In the genomic region with DNA sequence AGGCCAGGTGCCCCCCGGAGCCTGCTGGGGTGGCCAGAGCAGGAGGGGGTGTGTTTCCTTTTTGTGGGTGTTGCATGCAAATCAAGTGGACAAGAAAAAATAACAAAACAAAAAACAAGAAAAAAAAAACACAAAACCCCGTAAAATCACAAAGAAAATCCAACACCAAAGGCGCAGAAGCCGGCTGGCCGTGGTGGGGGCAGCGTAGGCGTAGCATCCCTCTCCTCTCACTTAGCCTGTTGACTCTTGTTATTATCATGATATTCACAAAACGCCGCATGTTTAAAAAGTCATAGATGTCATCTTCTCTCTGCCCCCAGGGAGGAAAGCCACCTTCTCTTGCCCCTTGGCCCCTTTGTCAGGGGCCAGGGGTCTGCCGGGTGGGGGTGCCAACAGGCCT, we compare ENCODE assay signal across 18 cellular contexts. TPM values are rescaled to one million over a fixed set of nuclear protein-coding genes. Genes with fewer than 3 reads are reported as not detected.
A peak's percentile ranks its signal among the peaks of the same experiment; 100 is the strongest.
DNase-seq lines count a peak whose midpoint lies in the region; ATAC-seq, FAIRE-seq and TF ChIP-seq lines count a peak whose summit lies in the region.
"Had no signal": no experiment of that assay in that cellular context is flagged by ENCODE, and none has a peak within 500 bp of the region (broad histone marks: within the 10 kb centered on the region; RNA-seq: fewer than 3 reads in every experiment).

No MANE protein-coding gene starts in this region.

- H3K27ac Mint-ChIP-seq in Caco-2 (ENCODE audit: unreplicated experiment), result no peak overlapping the region
- H3K27ac Mint-ChIP-seq: CD14-positive monocyte; CD8-positive, alpha-beta memory T cell; HFFc6 had no signal

- peaks cover 37% of the 10 kb centered on the region for H3K36me3 Mint-ChIP-seq in Caco-2 (ENCODE audit: insufficient read depth, unreplicated experiment)

- WGBS in GM12878 (ENCODE audit: insufficient coverage, insufficient replicate concordance, low lambda C conversion rate, missing lambda C conversion rate), result 39% methylated on average over 10 of the region's 10 CpGs

- H3K4me1 ChIP-seq in Caco-2 (peaks cover 2% of the 10 kb centered on the region), GM12878 (ENCODE audit: control insufficient read depth, insufficient read depth, low read length) (no peaks in the 10 kb centered on the region)
- H3K4me1 ChIP-seq: BE2C had no signal

- no peak for TF ChIP-seq CTCF in 22Rv1 (IDR thresholded peaks at IDR 0.05)
- no peak for TF ChIP-seq CTCF in Caco-2 (IDR thresholded peaks at IDR 0.05; ENCODE audit: insufficient read depth in 1 of 2, low read depth in 1 of 2, low read length in 1 of 2, severe bottlenecking in 1 of 2, unreplicated experiment in 1 of 2)
- no peak for TF ChIP-seq CTCF in GM12878 (IDR thresholded peaks at IDR 0.05 in 2 of 3, conservative IDR thresholded peaks at IDR 0.05 in 1 of 3; ENCODE audit: control insufficient read depth in 2 of 3, extremely low read depth in 1 of 3, insufficient read depth in 1 of 3, low read depth in 3 of 3, low read length in 3 of 3)
- no peak for TF ChIP-seq CTCF in coronary artery (IDR thresholded peaks at IDR 0.05)

- POLR2A ChIA-PET in Caco-2 (lab: Charles Lee), result no interaction called here
- POLR2A ChIA-PET in GM12878 (lab: Charles Lee), result no interaction called here

- BruUV-seq in Caco-2 (replicated peaks; lab: Mats Ljungman, UMichigan) (TSS peak; percentile 38), GM12878 (replicated peaks; lab: Mats Ljungman, UMichigan) (TSS peak; percentile 67)

- no peak overlapping the region for H3K4me3 ChIP-seq in Caco-2 (ENCODE audit: low read depth, low read length)
- H3K4me3 ChIP-seq in GM12878, result no peak overlapping the region
- no peak overlapping the region for H3K4me3 ChIP-seq in coronary artery
- H3K4me3 ChIP-seq: HAP-1 had no signal

- no peaks in the 10 kb centered on the region for H3K27me3 Mint-ChIP-seq in Caco-2 (ENCODE audit: insufficient read depth, unreplicated experiment)

- H3K79me2 ChIP-seq in GM12878 (ENCODE audit: control insufficient read depth, insufficient read depth, low read length), result no peaks in the 10 kb centered on the region

- H3K27me3 ChIP-seq in Caco-2 (replicated peaks; ENCODE audit: control insufficient read depth, insufficient read depth, low read length) (no peaks in the 10 kb centered on the region), GM12878 (replicated peaks in 1 of 2; ENCODE audit: control insufficient read depth in 2 of 2, insufficient read depth in 2 of 2, low read length in 1 of 2) (peaks cover 8 to 17% of the 10 kb centered on the region in 2 experiments)

- H3K4me2 ChIP-seq in GM12878 (ENCODE audit: control insufficient read depth, insufficient read depth), result no peak overlapping the region

- no peak for TF ChIP-seq RAD21 in GM12878 (IDR thresholded peaks at IDR 0.05; ENCODE audit: insufficient read depth, low read depth, low read length)

- no peak for FAIRE-seq in GM12878 (lab: Jason Lieb, UNC)
- FAIRE-seq: A204.1, H1 had no signal

- TF ChIP-seq POLR2A in GM12878 (IDR thresholded peaks at IDR 0.05; ENCODE audit: low read depth, low read length), result no peak

- DNase-seq in Caco-2 (no peak), GM12878 (ENCODE audit: low read depth, low spot score) (no peak), coronary artery (ENCODE audit: low spot score) (no peak)
- DNase-seq: BE2C; CD8-positive, alpha-beta memory T cell; DMS53; GF-D8; HFFc6; IMR-90; KG1 had no signal

- intact Hi-C loops in Caco-2 (cut with micrococcal nuclease; ENCODE audit: unreplicated experiment) (no loop called here), GM12878 (cut with micrococcal nuclease; ENCODE audit: unreplicated experiment) (no loop called here)

- H3K4me1 Mint-ChIP-seq in Caco-2 (ENCODE audit: low read depth, unreplicated experiment), result no peaks in the 10 kb centered on the region

- H3K9me3 Mint-ChIP-seq in Caco-2 (ENCODE audit: unreplicated experiment), result no peaks in the 10 kb centered on the region
- H3K9me3 Mint-ChIP-seq: CD8-positive, alpha-beta memory T cell; HFFc6 had no signal

- H3K36me3 ChIP-seq in Caco-2 (ENCODE audit: control insufficient read depth, insufficient read depth, low read length), result no peaks in the 10 kb centered on the region
- peaks cover 0 to 14% of the 10 kb centered on the region in 2 experiments; a peak in 3 of 4 replicates for H3K36me3 ChIP-seq in GM12878 (ENCODE audit: control insufficient read depth in 2 of 2, insufficient read depth in 2 of 2, low read length in 1 of 2)

- no peak overlapping the region for H3K9ac ChIP-seq in GM12878 (ENCODE audit: control insufficient read depth, insufficient read depth, low read length)

- H4K20me1 ChIP-seq in GM12878 (ENCODE audit: control insufficient read depth, insufficient read depth), result no peaks in the 10 kb centered on the region

- in situ Hi-C loops in GM12878 (cut with MboI), result no loop called here

- SMC1A ChIA-PET in GM12878 (lab: Charles Lee; ENCODE audit: uncharacterized antibody, unreplicated experiment), result no interaction called here

- CTCF ChIA-PET in Caco-2 (lab: Charles Lee), result no interaction called here
- CTCF ChIA-PET in GM12878 (lab: Yijun Ruan, JAX), result no interaction called here

- RAD21 ChIA-PET in GM12878 (lab: Charles Lee; ENCODE audit: unreplicated experiment), result no interaction called here

- ATAC-seq in GM12878 (no peak), HG02981 (IDR thresholded peaks at IDR 0.05; ENCODE audit: unreplicated experiment) (no peak), HG02852 (IDR thresholded peaks at IDR 0.05; ENCODE audit: unreplicated experiment) (no peak)

- no peak for TF ChIP-seq EP300 in GM12878 (IDR thresholded peaks at IDR 0.05; ENCODE audit: borderline replicate concordance in 1 of 2, control insufficient read depth in 1 of 2, low read depth in 2 of 2, low read length in 2 of 2)

- H3K9me3 ChIP-seq in Caco-2, result no peaks in the 10 kb centered on the region
- H3K9me3 ChIP-seq in GM12878 (replicated peaks; ENCODE audit: control insufficient read depth, insufficient read depth, low read length), result no peaks in the 10 kb centered on the region; the same call in 2 of the 3 replicates
- H3K9me3 ChIP-seq: BE2C, HAP-1 had no signal

- peak overlapping the region; percentile 97 for H3K27ac ChIP-seq in 22Rv1
- H3K27ac ChIP-seq in GM12878 (ENCODE audit: control insufficient read depth, insufficient read depth), result no peak overlapping the region
- H3K27ac ChIP-seq in coronary artery, result no peak overlapping the region

- H2AFZ ChIP-seq in GM12878 (ENCODE audit: control insufficient read depth, low read depth, low read length), result no peak overlapping the region

- H3K4me3 Mint-ChIP-seq in Caco-2 (ENCODE audit: unreplicated experiment), result no peak overlapping the region
- H3K4me3 Mint-ChIP-seq: HFFc6 had no signal

RNA-seq across cellular contexts. Expression of a gene that starts 1.0 kb away (rescaled TPM):
- total RNA-seq in Caco-2 (2022), result 9.8 and 10.8 TPM in 2 replicates
- not detected in 2 replicates for total RNA-seq in GM12878 (2013; cell fraction: nucleolus; rRNA removed)
- total RNA-seq in GM12878 (2014; rRNA removed), result not detected in 2 replicates
- not detected in 2 replicates for total RNA-seq in GM12878 (2014; rRNA removed; fragmentation: Illumina TruSeq; extraction: Trizol)
- 0.16 and 0.23 TPM in 2 replicates for total RNA-seq in GM12878 (2021)
- polyA plus RNA-seq in GM12878 (2011; ENCODE audit: low read depth), result not detected
- not detected in 2 replicates for polyA plus RNA-seq in GM12878 (2011; rRNA removed)
- polyA plus RNA-seq in GM12878 (2011; cell fraction: cytosol; rRNA removed), result 0.15 TPM in 1 of 2 replicates, not detected in the other
- 0.09 and 0.15 TPM in 2 replicates for polyA plus RNA-seq in GM12878 (2011; cell fraction: nucleus; rRNA removed)
- polyA plus RNA-seq in GM12878 (2012), result 0.15 TPM in 1 of 2 replicates, not detected in the other
- not detected in 2 replicates for polyA plus RNA-seq in GM12878 (2014; fragmentation: Illumina TruSeq; extraction: Trizol)
- not detected for polyA plus RNA-seq in GM12878 (2014; fragmentation: Nextera tagmentation; extraction: Ambion mirVana)
- polyA plus RNA-seq in GM12878 (2014; rRNA removed), result 0.55 TPM in 1 of 2 replicates, not detected in the other
- polyA plus RNA-seq in GM12878 (2016; fragmentation: Nextera tagmentation; extraction: Ambion mirVana), result under 1 TPM in 1 of 2 experiments, not detected in 1; 0.20 TPM
- polyA minus RNA-seq in GM12878 (2011; rRNA and poly(A)+ RNA removed), result not detected in 2 replicates
- not detected in 2 replicates for polyA minus RNA-seq in GM12878 (2011; cell fraction: cytosol; rRNA and poly(A)+ RNA removed)
- polyA minus RNA-seq in GM12878 (2011; cell fraction: nucleus; rRNA and poly(A)+ RNA removed), result 1.2 TPM in 1 of 2 replicates, not detected in the other
- total RNA-seq: IMR-90 had no signal
- polyA plus RNA-seq: AG04450, CD14-positive monocyte had no signal

RNA-seq across cellular contexts. Expression of a gene that starts 6.5 kb away (rescaled TPM):
- total RNA-seq in Caco-2 (2022) (8.8 and 10.4 TPM in 2 replicates), GM12878 (2014; rRNA removed) (16.0 and 16.8 TPM in 2 replicates), GM12878 (2014; rRNA removed; fragmentation: Illumina TruSeq; extraction: Trizol) (5.1 and 7.0 TPM in 2 replicates), GM12878 (2021) (17.6 and 20.8 TPM in 2 replicates)
- total RNA-seq in GM12878 (2013; cell fraction: nucleolus; rRNA removed), result 2.5 and 3.5 TPM in 2 replicates
- 3.1 TPM for polyA plus RNA-seq in GM12878 (2011; ENCODE audit: low read depth)
- polyA plus RNA-seq in GM12878 (2011; rRNA removed) (3.6 and 9.2 TPM in 2 replicates), GM12878 (2014; fragmentation: Illumina TruSeq; extraction: Trizol) (0.86 and 5.4 TPM in 2 replicates), GM12878 (2014; fragmentation: Nextera tagmentation; extraction: Ambion mirVana) (1 to 10 TPM in 1 of 2 experiments, under 1 TPM in 1; 0.19 to 1.0 TPM), GM12878 (2014; rRNA removed) (17.7 and 18.3 TPM in 2 replicates), GM12878 (2016; fragmentation: Nextera tagmentation; extraction: Ambion mirVana) (10 to 100 TPM; 15.9 to 19.7 TPM)
- 11.9 and 19.3 TPM in 2 replicates for polyA plus RNA-seq in GM12878 (2011; cell fraction: cytosol; rRNA removed)
- 16.3 and 18.2 TPM in 2 replicates for polyA plus RNA-seq in GM12878 (2011; cell fraction: nucleus; rRNA removed)
- 14.8 and 15.4 TPM in 2 replicates for polyA plus RNA-seq in GM12878 (2012)
- 2.9 and 9.8 TPM in 2 replicates for polyA minus RNA-seq in GM12878 (2011; rRNA and poly(A)+ RNA removed)
- polyA minus RNA-seq in GM12878 (2011; cell fraction: cytosol; rRNA and poly(A)+ RNA removed), result 7.2 and 7.3 TPM in 2 replicates
- polyA minus RNA-seq in GM12878 (2011; cell fraction: nucleus; rRNA and poly(A)+ RNA removed), result 4.7 and 6.4 TPM in 2 replicates

RNA-seq across cellular contexts. Expression of a gene that starts 10.0 kb away (rescaled TPM):
- 37.4 and 42.6 TPM in 2 replicates for total RNA-seq in Caco-2 (2022)
- 19.3 and 24.7 TPM in 2 replicates for total RNA-seq in GM12878 (2013; cell fraction: nucleolus; rRNA removed)
- total RNA-seq in GM12878 (2014; rRNA removed), result 9.7 and 13.4 TPM in 2 replicates
- total RNA-seq in GM12878 (2014; rRNA removed; fragmentation: Illumina TruSeq; extraction: Trizol), result 4.8 and 5.5 TPM in 2 replicates
- 30.6 and 32.2 TPM in 2 replicates for total RNA-seq in GM12878 (2021)
- polyA plus RNA-seq in GM12878 (2011; ENCODE audit: low read depth), result 7.9 TPM
- 5.6 and 9.0 TPM in 2 replicates for polyA plus RNA-seq in GM12878 (2011; rRNA removed)
- 10.8 and 18.3 TPM in 2 replicates for polyA plus RNA-seq in GM12878 (2011; cell fraction: cytosol; rRNA removed)
- polyA plus RNA-seq in GM12878 (2011; cell fraction: nucleus; rRNA removed), result 37.2 and 41.6 TPM in 2 replicates
- polyA plus RNA-seq in GM12878 (2012), result 20.1 and 27.9 TPM in 2 replicates
- polyA plus RNA-seq in GM12878 (2014; fragmentation: Illumina TruSeq; extraction: Trizol), result 4.2 and 8.0 TPM in 2 replicates
- polyA plus RNA-seq in GM12878 (2014; fragmentation: Nextera tagmentation; extraction: Ambion mirVana), result under 1 TPM; 0.34 to 0.95 TPM
- 25.9 and 31.2 TPM in 2 replicates for polyA plus RNA-seq in GM12878 (2014; rRNA removed)
- 1 to 10 TPM; 3.5 to 4.5 TPM for polyA plus RNA-seq in GM12878 (2016; fragmentation: Nextera tagmentation; extraction: Ambion mirVana)
- polyA minus RNA-seq in GM12878 (2011; rRNA and poly(A)+ RNA removed), result 5.4 and 11.6 TPM in 2 replicates
- 6.0 and 10.7 TPM in 2 replicates for polyA minus RNA-seq in GM12878 (2011; cell fraction: cytosol; rRNA and poly(A)+ RNA removed)
- 9.4 and 11.8 TPM in 2 replicates for polyA minus RNA-seq in GM12878 (2011; cell fraction: nucleus; rRNA and poly(A)+ RNA removed)

RNA-seq across cellular contexts. Expression of a gene that starts 12.3 kb away (rescaled TPM):
- total RNA-seq in Caco-2 (2022) (7.4 and 9.1 TPM in 2 replicates), GM12878 (2014; rRNA removed) (0.11 and 0.23 TPM in 2 replicates), GM12878 (2014; rRNA removed; fragmentation: Illumina TruSeq; extraction: Trizol) (not detected in 2 replicates), GM12878 (2021) (1.0 and 1.1 TPM in 2 replicates)
- total RNA-seq in GM12878 (2013; cell fraction: nucleolus; rRNA removed), result not detected in 2 replicates
- not detected for polyA plus RNA-seq in GM12878 (2011; ENCODE audit: low read depth)
- polyA plus RNA-seq in GM12878 (2011; rRNA removed) (not detected in 2 replicates), GM12878 (2014; fragmentation: Illumina TruSeq; extraction: Trizol) (0.04 TPM in 1 of 2 replicates, not detected in the other), GM12878 (2014; fragmentation: Nextera tagmentation; extraction: Ambion mirVana) (not detected), GM12878 (2014; rRNA removed) (0.33 and 0.84 TPM in 2 replicates), GM12878 (2016; fragmentation: Nextera tagmentation; extraction: Ambion mirVana) (under 1 TPM; 0.43 to 0.57 TPM)
- 0.15 and 0.32 TPM in 2 replicates for polyA plus RNA-seq in GM12878 (2011; cell fraction: cytosol; rRNA removed)
- 0.28 and 0.69 TPM in 2 replicates for polyA plus RNA-seq in GM12878 (2011; cell fraction: nucleus; rRNA removed)
- polyA plus RNA-seq in GM12878 (2012), result 0.17 and 0.49 TPM in 2 replicates
- polyA minus RNA-seq in GM12878 (2011; rRNA and poly(A)+ RNA removed), result not detected in 2 replicates
- polyA minus RNA-seq in GM12878 (2011; cell fraction: cytosol; rRNA and poly(A)+ RNA removed), result 1.7 TPM in 1 of 2 replicates, not detected in the other
- not detected in 2 replicates for polyA minus RNA-seq in GM12878 (2011; cell fraction: nucleus; rRNA and poly(A)+ RNA removed)
- polyA plus RNA-seq: CD14-positive monocyte; CD8-positive, alpha-beta memory T cell had no signal

RNA-seq across cellular contexts. Expression of a gene that starts 25.3 kb away (rescaled TPM):
- total RNA-seq in Caco-2 (2022) (6.5 and 6.7 TPM in 2 replicates), GM12878 (2014; rRNA removed) (not detected in 2 replicates), GM12878 (2014; rRNA removed; fragmentation: Illumina TruSeq; extraction: Trizol) (not detected in 2 replicates), GM12878 (2021) (0.16 TPM in 1 of 2 replicates, not detected in the other)
- total RNA-seq in GM12878 (2013; cell fraction: nucleolus; rRNA removed), result not detected in 2 replicates
- polyA plus RNA-seq in GM12878 (2011; ENCODE audit: low read depth), result 0.05 TPM
- polyA plus RNA-seq in GM12878 (2011; rRNA removed) (0.04 TPM in 1 of 2 replicates, not detected in the other), GM12878 (2014; fragmentation: Illumina TruSeq; extraction: Trizol) (not detected in 2 replicates), GM12878 (2014; fragmentation: Nextera tagmentation; extraction: Ambion mirVana) (not detected), GM12878 (2014; rRNA removed) (0.11 and 0.32 TPM in 2 replicates), GM12878 (2016; fragmentation: Nextera tagmentation; extraction: Ambion mirVana) (under 1 TPM in 1 of 2 experiments, not detected in 1; 0.25 TPM)
- not detected in 2 replicates for polyA plus RNA-seq in GM12878 (2011; cell fraction: cytosol; rRNA removed)
- polyA plus RNA-seq in GM12878 (2011; cell fraction: nucleus; rRNA removed), result not detected in 2 replicates
- 0.20 TPM in 1 of 2 replicates, not detected in the other for polyA plus RNA-seq in GM12878 (2012)
- not detected in 2 replicates for polyA minus RNA-seq in GM12878 (2011; rRNA and poly(A)+ RNA removed)
- polyA minus RNA-seq in GM12878 (2011; cell fraction: cytosol; rRNA and poly(A)+ RNA removed), result not detected in 2 replicates
- polyA minus RNA-seq in GM12878 (2011; cell fraction: nucleus; rRNA and poly(A)+ RNA removed), result 0.10 and 1.1 TPM in 2 replicates
- total RNA-seq: CD8-positive, alpha-beta memory T cell had no signal
- polyA plus RNA-seq: CD14-positive monocyte; CD8-positive, alpha-beta memory T cell had no signal
